ENCODE assay signal across 26 cellular contexts in genomic region chr12:75460194-75460593, GRCh38. TPM values are rescaled to one million over a fixed set of nuclear protein-coding genes. Genes with fewer than 3 reads are reported as not detected.
DNase-seq lines count a peak whose midpoint lies in the region; ATAC-seq, FAIRE-seq and TF ChIP-seq lines count a peak whose summit lies in the region.
"Had no signal": no experiment of that assay in that cellular context is flagged by ENCODE, and none has a peak within 500 bp of the region (broad histone marks: within the 10 kb centered on the region; RNA-seq: fewer than 3 reads in every experiment).

No MANE protein-coding gene starts in this region.

- TF ChIP-seq RAD21 in A549 (conservative IDR thresholded peaks at IDR 0.05 in 1 of 2, IDR thresholded peaks at IDR 0.05 in 1 of 2), result no peak

- H4K20me1 ChIP-seq in PC-3 (ENCODE audit: low read length), result no peaks in the 10 kb centered on the region

- FAIRE-seq in A549 (lab: Jason Lieb, UNC), result no peak
- FAIRE-seq: A204.1, GM12891, RCC 7860 had no signal

- H3K27me3 ChIP-seq in PC-3 (ENCODE audit: low read length), result no peaks in the 10 kb centered on the region
- H3K27me3 ChIP-seq: SJSA1 had no signal

- no peaks in the 10 kb centered on the region for H3K9me2 ChIP-seq in PC-3 (replicated peaks; ENCODE audit: low read length)

- BruUV-seq in Calu3 (replicated peaks; lab: Mats Ljungman, UMichigan) (no TSS peak), PC-3 (replicated peaks; lab: Mats Ljungman, UMichigan) (no TSS peak)

- H3K4me2 ChIP-seq in A549, result peak overlapping the region; percentile 9; the same call in 1 of the 3 replicates
- H3K4me2 ChIP-seq in PC-3 (ENCODE audit: low read length), result 0 out of 2 replicates have a peak overlapping the region, but pooled peaks have one; percentile 10
- H3K4me2 ChIP-seq: GM23338, KMS-11 had no signal

- POLR2A ChIA-PET in A549 (lab: Yijun Ruan, JAX), result no interaction called here
- POLR2A ChIA-PET in PC-3 (lab: Charles Lee; ENCODE audit: unreplicated experiment), result no interaction called here

- no peaks in the 10 kb centered on the region for H3F3A ChIP-seq in PC-3 (ENCODE audit: low read length, unreplicated experiment)

- H3K79me2 ChIP-seq in PC-3 (ENCODE audit: low read length), result no peaks in the 10 kb centered on the region

- peaks cover 10% of the 10 kb centered on the region; the same call in 2 of the 3 replicates for H3K4me1 ChIP-seq in A549
- H3K4me1 ChIP-seq in PC-3 (ENCODE audit: insufficient read depth, low read length), result peaks cover 11% of the 10 kb centered on the region
- H3K4me1 ChIP-seq: HAP-1, SJSA1 had no signal

- no peaks in the 10 kb centered on the region for H3K36me3 ChIP-seq in PC-3 (ENCODE audit: low read depth, low read length)
- H3K36me3 ChIP-seq: HAP-1, SJSA1 had no signal

- TF ChIP-seq CTCF in A549 (IDR thresholded peaks at IDR 0.05), result no peak
- TF ChIP-seq CTCF in Calu3 (IDR thresholded peaks at IDR 0.05; ENCODE audit: unreplicated experiment), result no peak
- no peak for TF ChIP-seq CTCF in PC-3 (conservative IDR thresholded peaks at IDR 0.05; ENCODE audit: low read depth, low read length)

- CTCF ChIA-PET in A549 (lab: Yijun Ruan, JAX), result interaction anchor here (1.0 to 1.7 kb wide), 2 partner anchors 9 to 69 kb away, joined by 4 read pairs; partner anchors contain the start of gene GLIPR1L2
- CTCF ChIA-PET in Calu3 (lab: Charles Lee), result interaction anchor here (1.1 to 1.6 kb wide), 3 partner anchors 21 to 69 kb away, joined by 3 to 7 read pairs (median 3); partner anchors contain the start of genes GLIPR1 and GLIPR1L2
- CTCF ChIA-PET in PC-3 (lab: Charles Lee), result no interaction called here

- H2AFZ ChIP-seq in PC-3 (ENCODE audit: low read length), result no peak overlapping the region
- H2AFZ ChIP-seq: GM23338 had no signal

- ATAC-seq in A549 (no peak), PC-3 (no peak), GM19395 (IDR thresholded peaks at IDR 0.05; ENCODE audit: unreplicated experiment) (no peak), Right ventricle myocardium superior (ENCODE audit: poor library complexity) (no peak)
- no peak for ATAC-seq in effector memory CD8-positive, alpha-beta T cell (replicated peaks)
- ATAC-seq: GM23338 had no signal

- H3K36me3 Mint-ChIP-seq in Calu3 (ENCODE audit: insufficient read depth, unreplicated experiment), result peaks cover 10% of the 10 kb centered on the region
- H3K36me3 Mint-ChIP-seq in effector memory CD8-positive, alpha-beta T cell (ENCODE audit: insufficient read depth), result peaks cover 3% of the 10 kb centered on the region

- peaks cover 2% of the 10 kb centered on the region for H3K9me3 Mint-ChIP-seq in Calu3 (ENCODE audit: low read depth, unreplicated experiment)
- peaks cover 2 to 5% of the 10 kb centered on the region in 2 donors for H3K9me3 Mint-ChIP-seq in effector memory CD8-positive, alpha-beta T cell

- H3K4me1 Mint-ChIP-seq in Calu3 (ENCODE audit: low read depth, unreplicated experiment), result peaks cover 49% of the 10 kb centered on the region
- peaks cover 41 to 46% of the 10 kb centered on the region in 2 donors for H3K4me1 Mint-ChIP-seq in effector memory CD8-positive, alpha-beta T cell (ENCODE audit: low read depth in 2 of 2)
- H3K4me1 Mint-ChIP-seq: B cell, GM23338 had no signal

- peak overlapping the region; percentile 50 for H3K27ac Mint-ChIP-seq in Calu3 (ENCODE audit: unreplicated experiment)
- peak overlapping the region; percentile 66 to 89 for H3K27ac Mint-ChIP-seq in effector memory CD8-positive, alpha-beta T cell
- H3K27ac Mint-ChIP-seq: B cell, GM23338 had no signal

- no peak for DNase-seq in A549 (ENCODE audit: low read depth in 1 of 2, low spot score in 1 of 2)
- no peak for DNase-seq in Calu3
- peak; percentile 25 for DNase-seq in PC-3
- DNase-seq in effector memory CD8-positive, alpha-beta T cell, result no peak
- no peak for DNase-seq in Right ventricle myocardium superior
- no peak for DNase-seq in activated CD8-positive, alpha-beta memory T cell treated with anti-CD3 and anti-CD28 coated beads, Interleukin-2, amount 50 U/mL, for 4 hours
- DNase-seq: COR-L47, DMS 273 treated with DMSO at 0.1 percent for 48 hours, DMS79 treated with DMSO at 0.1 percent for 48 hours, IMR-90, MV-4-11, NCI-H1694, NCI-H2081, NCI-H2171, NCI-H524 treated with DMSO at 0.1 percent for 48 hours, NCI-H82 had no signal

- no peak overlapping the region for H3K4me3 Mint-ChIP-seq in Calu3 (ENCODE audit: low read depth, unreplicated experiment)
- H3K4me3 Mint-ChIP-seq in effector memory CD8-positive, alpha-beta T cell, result peak overlapping the region; percentile 57 to 58
- H3K4me3 Mint-ChIP-seq: B cell, CD14-positive monocyte, GM23338 had no signal

- H3K27ac ChIP-seq in A549 (no peak overlapping the region), PC-3 (ENCODE audit: low read length) (no peak overlapping the region)
- H3K27ac ChIP-seq: KMS-11, SJSA1 had no signal

- intact Hi-C loops in Calu3 (cut with micrococcal nuclease; ENCODE audit: unreplicated experiment) (no loop called here), PC-3 (cut with micrococcal nuclease) (no loop called here), Right ventricle myocardium superior (cut with DNase I) (no loop called here)

- H3K9ac ChIP-seq in PC-3 (ENCODE audit: low read length), result no peak overlapping the region
- H3K9ac ChIP-seq: KMS-11 had no signal

- H3K27me3 Mint-ChIP-seq in Calu3 (ENCODE audit: unreplicated experiment), result no peaks in the 10 kb centered on the region
- H3K27me3 Mint-ChIP-seq in effector memory CD8-positive, alpha-beta T cell, result no peaks in the 10 kb centered on the region

- H3K4me3 ChIP-seq in A549 (no peak overlapping the region), PC-3 (ENCODE audit: low read length) (no peak overlapping the region)
- H3K4me3 ChIP-seq: GM23338, HAP-1, SJSA1 had no signal

- 0 out of 3 replicates have a peak, but pooled peaks cover 4% of the 10 kb centered on the region for H3K9me3 ChIP-seq in A549
- H3K9me3 ChIP-seq in PC-3 (ENCODE audit: low read length), result peaks cover 14% of the 10 kb centered on the region
- H3K9me3 ChIP-seq: HAP-1 had no signal

- TF ChIP-seq POLR2A in A549 (IDR thresholded peaks at IDR 0.05; ENCODE audit: low read length), result no peak

- no peak for TF ChIP-seq EP300 in A549 (IDR thresholded peaks at IDR 0.05)

TF ChIP-seq in A549, 52 proteins besides CTCF, POLR2A, EP300 and RAD21:
- TF ChIP-seq ELK1 (IDR thresholded peaks at IDR 0.05; ENCODE audit: low read depth, low read length) (no peak), JUNB (IDR thresholded peaks at IDR 0.05) (no peak), NPAS2 (CRISPR knock-in tag; IDR thresholded peaks at IDR 0.05; ENCODE audit: borderline replicate concordance) (no peak), EHF (CRISPR knock-in tag; IDR thresholded peaks at IDR 0.05) (no peak), ZNF302 (CRISPR knock-in tag; IDR thresholded peaks at IDR 0.05) (no peak), KDM5A (IDR thresholded peaks at IDR 0.05) (no peak), BHLHE40 (IDR thresholded peaks at IDR 0.05; ENCODE audit: low read depth, low read length) (no peak), CBX8 (IDR thresholded peaks at IDR 0.05) (no peak), SREBF2 (IDR thresholded peaks at IDR 0.05) (no peak)

RNA-seq across cellular contexts. Expression of gene GLIPR1, which starts 20.4 kb away (rescaled TPM):
- 42.2 and 45.8 TPM in 2 replicates for polyA plus RNA-seq in A549 (2011; rRNA removed)
- polyA plus RNA-seq in A549 (2012; cell fraction: cytosol; rRNA removed), result 13.4 and 20.0 TPM in 2 replicates
- polyA plus RNA-seq in A549 (2012; cell fraction: nucleus; rRNA removed), result 9.9 and 16.0 TPM in 2 replicates
- 42.6 to 45.0 TPM (median 44.5 TPM) in 3 replicates for polyA plus RNA-seq in A549 (2017; fragmentation: RNase III; extraction: RNeasy Plus Mini Kit Qiagen cat#74134 plus additional on column Dnase treatment)
- polyA minus RNA-seq in A549 (2011; rRNA and poly(A)+ RNA removed), result 37.9 and 42.2 TPM in 2 replicates
- 27.7 and 38.5 TPM in 2 replicates for total RNA-seq in Calu3 (2022)
- 21.3 and 22.2 TPM in 2 replicates for total RNA-seq in PC-3 (2014; rRNA removed)
- 10.9 TPM for total RNA-seq in Right ventricle myocardium superior

RNA-seq across cellular contexts. Expression of gene KRR1, which starts 51.2 kb away (rescaled TPM):
- polyA plus RNA-seq in A549 (2011; rRNA removed) (63.9 and 122 TPM in 2 replicates), A549 (2017; fragmentation: RNase III; extraction: RNeasy Plus Mini Kit Qiagen cat#74134 plus additional on column Dnase treatment) (63.7 to 74.3 TPM (median 66.1 TPM) in 3 replicates)
- 11.7 and 16.0 TPM in 2 replicates for polyA plus RNA-seq in A549 (2012; cell fraction: cytosol; rRNA removed)
- polyA plus RNA-seq in A549 (2012; cell fraction: nucleus; rRNA removed), result 7.1 and 8.6 TPM in 2 replicates
- polyA minus RNA-seq in A549 (2011; rRNA and poly(A)+ RNA removed), result 13.2 and 19.6 TPM in 2 replicates
- total RNA-seq in Calu3 (2022) (110 and 114 TPM in 2 replicates), PC-3 (2014; rRNA removed) (49.9 and 68.4 TPM in 2 replicates), Right ventricle myocardium superior (25.2 TPM)
